ENCODE assay signal across 25 cellular contexts in genomic region chr2:107721178-107721577, GRCh38.
DNase-seq lines count a peak whose midpoint lies in the region; ATAC-seq, FAIRE-seq and TF ChIP-seq lines count a peak whose summit lies in the region.
"Had no signal": no experiment of that assay in that cellular context is flagged by ENCODE, and none has a peak within 500 bp of the region (broad histone marks: within the 10 kb centered on the region; RNA-seq: fewer than 3 reads in every experiment).

No MANE protein-coding gene starts in this region.

- H3K4me2 ChIP-seq in SK-N-SH, result no peak overlapping the region

- no peaks in the 10 kb centered on the region for H3K9me3 ChIP-seq in SK-N-SH
- H3K9me3 ChIP-seq: BE2C had no signal

- no peaks in the 10 kb centered on the region for H4K20me1 ChIP-seq in SK-N-SH (ENCODE audit: insufficient read depth)

- no peaks in the 10 kb centered on the region for H3K27me3 ChIP-seq in SK-N-SH (ENCODE audit: insufficient read depth)
- H3K27me3 ChIP-seq: BE2C had no signal

- no peaks in the 10 kb centered on the region for H3K36me3 ChIP-seq in SK-N-SH (replicated peaks in 1 of 2; ENCODE audit: control insufficient read depth in 1 of 2, insufficient read depth in 2 of 2, low read length in 1 of 2)
- H3K36me3 ChIP-seq: BE2C had no signal

- H3K79me2 ChIP-seq in SK-N-SH (ENCODE audit: insufficient read depth), result no peaks in the 10 kb centered on the region

- H3K27me3 Mint-ChIP-seq in type B pancreatic cell (peaks cover 15% of the 10 kb centered on the region), T-cell (peaks cover 3 to 4% of the 10 kb centered on the region in 2 donors)

- ATAC-seq in SK-N-SH treated with all-trans-retinoic acid at 6 μM for 48 hours, result no peak
- ATAC-seq in T-cell (replicated peaks in 1 of 4), result no peak

- CTCF ChIA-PET in SK-N-SH (lab: Yijun Ruan, JAX) (no interaction called here), T-cell (lab: Charles Lee) (no interaction called here)

- DNase-seq in SK-N-SH (no peak), NCI-H748 (lab: John Stamatoyannopoulos, UW; ENCODE audit: unreplicated experiment) (peak; percentile 38), epithelial cell of proximal tubule (ENCODE audit: low read depth) (peak; percentile 59), type B pancreatic cell (ENCODE audit: extremely low spot score, unreplicated experiment) (no peak), DMS 273 treated with DMSO at 0.1 percent for 48 hours (lab: John Stamatoyannopoulos, UW) (no peak), T-cell (no peak), GM19239 (ENCODE audit: insufficient read length, low spot score) (no peak)
- DNase-seq: 8988T, ACHN, BE2C, Calu3, DMS153, GM23248, H7, NCI-H1092 treated with DMSO at 0.1 percent for 48 hours, NCI-H146, NCI-H2029, NCI-H2171, NCI-H226, NCI-H510A treated with DMSO at 0.1 percent for 48 hours, Right ventricle myocardium superior, RPMI8226 had no signal

- H3K9me3 Mint-ChIP-seq in type B pancreatic cell (no peaks in the 10 kb centered on the region), T-cell (peaks cover 0 to 6% (median 3%) of the 10 kb centered on the region in 3 donors)

- POLR2A ChIA-PET in SK-N-SH (lab: Yijun Ruan, JAX), result no interaction called here
- POLR2A ChIA-PET in T-cell (lab: Charles Lee), result no interaction called here

- H3K4me3 ChIP-seq in SK-N-SH (ENCODE audit: low read depth in 2 of 2, low read length in 1 of 2) (no peak overlapping the region), epithelial cell of proximal tubule (ENCODE audit: low read depth, low read length) (no peak overlapping the region)
- H3K4me3 ChIP-seq: GM23248 had no signal

- H3K9ac ChIP-seq in SK-N-SH, result no peak overlapping the region
- H3K9ac ChIP-seq: GM23248 had no signal

- H3K4me1 ChIP-seq in SK-N-SH (ENCODE audit: control insufficient read depth in 1 of 2, insufficient read depth in 2 of 2, low read depth in 1 of 2, low read length in 1 of 2), result no peaks in the 10 kb centered on the region
- H3K4me1 ChIP-seq: BE2C had no signal

- no peaks in the 10 kb centered on the region for H3K9me2 ChIP-seq in SK-N-SH

- TF ChIP-seq EP300 in SK-N-SH (IDR thresholded peaks at IDR 0.05; ENCODE audit: borderline replicate concordance in 1 of 2, low read depth in 1 of 2, low read length in 1 of 2), result no peak

- H3K27ac ChIP-seq in SK-N-SH (ENCODE audit: low read depth in 2 of 2, low read length in 1 of 2), result no peak overlapping the region
- H3K27ac ChIP-seq: GM23248 had no signal

- H3K4me3 Mint-ChIP-seq in type B pancreatic cell (no peak overlapping the region), T-cell (no peak overlapping the region)
- H3K4me3 Mint-ChIP-seq: CD14-positive monocyte had no signal

- no peak for TF ChIP-seq RAD21 in SK-N-SH (IDR thresholded peaks at IDR 0.05; ENCODE audit: low read length)

- FAIRE-seq in GM19239 (lab: Jason Lieb, UNC), result no peak
- FAIRE-seq: GM18507 had no signal

- WGBS in SK-N-SH (ENCODE audit: low lambda C conversion rate), result 59% methylated on average over 3 of the region's 3 CpGs

- peak overlapping the region; percentile 15 for H3K27ac Mint-ChIP-seq in type B pancreatic cell
- no peak overlapping the region for H3K27ac Mint-ChIP-seq in T-cell
- H3K27ac Mint-ChIP-seq: CD14-positive monocyte had no signal

- H3K36me3 Mint-ChIP-seq in type B pancreatic cell (no peaks in the 10 kb centered on the region), T-cell (no peaks in the 10 kb centered on the region)
- H3K36me3 Mint-ChIP-seq: CD14-positive monocyte had no signal

- H2AFZ ChIP-seq in SK-N-SH (ENCODE audit: low read depth), result peak overlapping the region; percentile 24; the same call in 1 of the 2 replicates
- H2AFZ ChIP-seq: GM23248 had no signal

- TF ChIP-seq CTCF in SK-N-SH (IDR thresholded peaks at IDR 0.05) (no peak), epithelial cell of proximal tubule (conservative IDR thresholded peaks at IDR 0.05; ENCODE audit: low read depth, low read length) (no peak), type B pancreatic cell (conservative IDR thresholded peaks at IDR 0.05) (no peak)

- peaks cover 18% of the 10 kb centered on the region for H3K4me1 Mint-ChIP-seq in type B pancreatic cell (ENCODE audit: unreplicated experiment)
- H3K4me1 Mint-ChIP-seq in T-cell, result no peaks in the 10 kb centered on the region
- H3K4me1 Mint-ChIP-seq: CD14-positive monocyte had no signal

- no peaks in the 10 kb centered on the region for H3F3A ChIP-seq in SK-N-SH (replicated peaks; ENCODE audit: insufficient read depth)

TF ChIP-seq in SK-N-SH, 30 proteins besides CTCF, POLR2A, EP300 and RAD21:
- TF ChIP-seq POLR2AphosphoS5 (IDR thresholded peaks at IDR 0.05; ENCODE audit: low read depth, low read length) (no peak), USF2 (IDR thresholded peaks at IDR 0.05; ENCODE audit: borderline replicate concordance, low read depth, low read length) (no peak), ELF1 (IDR thresholded peaks at IDR 0.05) (no peak), GATA2 (CRISPR knock-in tag; IDR thresholded peaks at IDR 0.05) (no peak), YY1 (IDR thresholded peaks at IDR 0.05; ENCODE audit: low read depth) (no peak), RCOR1 (IDR thresholded peaks at IDR 0.05; ENCODE audit: low read length) (no peak), EZH2phosphoT487 (IDR thresholded peaks at IDR 0.05; ENCODE audit: borderline replicate concordance, low read depth) (no peak), RXRA (IDR thresholded peaks at IDR 0.05; ENCODE audit: borderline replicate concordance, low read depth) (no peak)
TF ChIP-seq in SK-N-SH: peak in this region for 0.

TF ChIP-seq in SK-N-SH treated with all-trans-retinoic acid at 6 μM for 48 hours, 23 proteins besides CTCF, POLR2A, EP300 and RAD21:
- TF ChIP-seq OSR1 (CRISPR knock-in tag; IDR thresholded peaks at IDR 0.05) (no peak), ZC3H10 (CRISPR knock-in tag; IDR thresholded peaks at IDR 0.05) (no peak), ESRRG (CRISPR knock-in tag; IDR thresholded peaks at IDR 0.05) (no peak), ZNF565 (CRISPR knock-in tag; conservative IDR thresholded peaks at IDR 0.05; ENCODE audit: low read depth) (no peak), ZFP3 (CRISPR knock-in tag; IDR thresholded peaks at IDR 0.05) (no peak), CSDC2 (CRISPR knock-in tag; IDR thresholded peaks at IDR 0.05) (no peak), ZNF70 (CRISPR knock-in tag; IDR thresholded peaks at IDR 0.05) (no peak), ZNF8 (CRISPR knock-in tag; IDR thresholded peaks at IDR 0.05) (no peak), POU6F1 (CRISPR knock-in tag; IDR thresholded peaks at IDR 0.05; ENCODE audit: borderline replicate concordance, low read depth) (no peak)
- TF ChIP-seq, protein P1, sequence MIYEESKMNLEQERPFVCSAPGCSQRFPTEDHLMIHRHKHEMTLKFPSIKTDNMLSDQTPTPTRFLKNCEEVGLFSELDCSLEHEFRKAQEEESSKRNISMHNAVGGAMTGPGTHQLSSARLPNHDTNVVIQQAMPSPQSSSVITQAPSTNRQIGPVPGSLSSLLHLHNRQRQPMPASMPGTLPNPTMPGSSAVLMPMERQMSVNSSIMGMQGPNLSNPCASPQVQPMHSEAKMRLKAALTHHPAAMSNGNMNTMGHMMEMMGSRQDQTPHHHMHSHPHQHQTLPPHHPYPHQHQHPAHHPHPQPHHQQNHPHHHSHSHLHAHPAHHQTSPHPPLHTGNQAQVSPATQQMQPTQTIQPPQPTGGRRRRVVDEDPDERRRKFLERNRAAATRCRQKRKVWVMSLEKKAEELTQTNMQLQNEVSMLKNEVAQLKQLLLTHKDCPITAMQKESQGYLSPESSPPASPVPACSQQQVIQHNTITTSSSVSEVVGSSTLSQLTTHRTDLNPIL (CRISPR knock-in tag; IDR thresholded peaks at IDR 0.05; ENCODE audit: low read depth), result no peak
TF ChIP-seq in SK-N-SH treated with all-trans-retinoic acid at 6 μM for 48 hours: peak in this region for 0.

Comparison
In these comparisons a context has a peak if more than half of its experiments do, and no peak if none do; other contexts are left out.
1. DNase-seq: peak in NCI-H748 (single experiment) and epithelial cell of proximal tubule (single experiment); none in SK-N-SH (single experiment), type B pancreatic cell (single experiment), DMS 273 treated with DMSO at 0.1 percent for 48 hours (single experiment), T-cell (0 of 34) and GM19239 (single experiment).